In the genomic region with DNA sequence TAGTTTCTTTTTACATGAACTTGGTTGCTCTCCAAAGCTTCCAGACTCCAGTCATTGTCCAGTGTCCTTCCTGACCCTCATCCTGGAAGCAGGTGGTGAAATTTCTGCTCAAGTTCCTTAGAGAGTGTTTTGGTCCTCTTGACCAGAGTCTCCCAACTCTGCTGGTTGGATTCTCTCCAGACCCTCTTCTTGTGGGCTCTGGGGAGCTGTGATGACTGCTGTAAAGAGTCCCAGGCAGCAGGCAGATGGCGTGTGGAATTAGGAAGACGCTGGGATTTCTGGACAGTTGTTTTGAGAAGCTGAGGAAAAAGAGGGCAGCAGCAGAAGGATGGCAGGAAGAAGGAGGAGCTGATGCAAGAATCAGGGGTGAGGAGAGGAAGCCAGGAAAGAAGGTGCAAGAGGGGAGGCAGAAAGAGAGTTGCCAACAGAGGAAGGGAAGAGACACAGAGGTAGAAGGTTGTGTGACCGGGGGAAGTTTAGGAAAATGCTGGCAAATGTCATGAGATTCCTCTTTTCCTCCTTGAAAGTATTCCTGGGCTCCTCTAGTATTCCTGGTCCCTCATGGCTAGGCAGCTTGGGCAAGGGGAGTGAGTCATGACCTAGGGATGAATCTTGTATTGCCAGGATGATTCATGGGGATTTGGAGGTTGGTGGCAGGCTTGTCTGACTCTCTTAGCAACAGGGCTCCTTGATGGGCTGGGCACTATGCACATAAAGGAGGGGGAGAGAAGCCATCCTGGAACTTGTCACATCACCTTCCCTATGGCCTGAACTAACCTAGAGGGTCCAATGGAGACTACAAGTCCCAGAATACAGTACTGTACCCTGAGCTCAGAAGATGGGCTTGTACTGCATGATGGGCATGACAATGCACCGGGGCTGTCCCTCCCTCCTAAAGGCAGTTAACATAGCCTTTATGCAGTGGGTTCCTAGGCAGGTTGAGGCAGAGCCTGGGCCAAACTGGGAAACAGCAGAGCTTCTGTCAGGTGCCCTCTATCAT, we compare ENCODE assay signal across 13 cellular contexts. TPM values are rescaled to one million over a fixed set of nuclear protein-coding genes. Genes with fewer than 3 reads are reported as not detected.
DNase-seq lines count a peak whose midpoint lies in the region; ATAC-seq and TF ChIP-seq lines count a peak whose summit lies in the region.
"Had no signal": no experiment of that assay in that cellular context is flagged by ENCODE, and none has a peak within 500 bp of the region (broad histone marks: within the 10 kb centered on the region; RNA-seq: fewer than 3 reads in every experiment).

No MANE protein-coding gene starts in this region.

- H3K27ac ChIP-seq in epithelial cell of prostate, result no peak overlapping the region
- peak overlapping the region; percentile 21 for H3K27ac ChIP-seq in smooth muscle cell (ENCODE audit: low read depth)
- H3K27ac ChIP-seq: stomach had no signal

- 34% methylated on average over 4 of the region's 4 CpGs for WGBS in smooth muscle cell (ENCODE audit: low lambda C conversion rate)

- H3K4me1 ChIP-seq in smooth muscle cell (ENCODE audit: low read depth), result peaks cover 21% of the 10 kb centered on the region

- no peaks in the 10 kb centered on the region for H3K9me3 ChIP-seq in smooth muscle cell (replicated peaks; ENCODE audit: low read depth)
- H3K9me3 ChIP-seq: stomach had no signal

- no peak overlapping the region for H3K4me3 Mint-ChIP-seq in natural killer cell treated with Interleukin-12 subunit alpha and Interleukin-12 subunit beta and Interleukin-15 and Interleukin-18, amount 100 ng/mL, for 72 hours
- H3K4me3 Mint-ChIP-seq: activated CD4-positive, alpha-beta memory T cell treated with anti-CD3 and anti-CD28 coated beads for 36 hours; endodermal cell had no signal

- H3F3A ChIP-seq in smooth muscle cell (ENCODE audit: low read depth), result no peaks in the 10 kb centered on the region

- H4K20me1 ChIP-seq in smooth muscle cell (ENCODE audit: low read depth), result peaks cover 6% of the 10 kb centered on the region

- no peaks in the 10 kb centered on the region for H3K4me1 Mint-ChIP-seq in natural killer cell treated with Interleukin-12 subunit alpha and Interleukin-12 subunit beta and Interleukin-15 and Interleukin-18, amount 100 ng/mL, for 72 hours (ENCODE audit: low read depth in 2 of 2)

- peak overlapping the region; percentile 29 for H3K4me2 ChIP-seq in smooth muscle cell

- H3K36me3 Mint-ChIP-seq in natural killer cell treated with Interleukin-12 subunit alpha and Interleukin-12 subunit beta and Interleukin-15 and Interleukin-18, amount 100 ng/mL, for 72 hours, result no peaks in the 10 kb centered on the region
- H3K36me3 Mint-ChIP-seq: activated CD4-positive, alpha-beta memory T cell treated with anti-CD3 and anti-CD28 coated beads for 36 hours had no signal

- H3K9me3 Mint-ChIP-seq in natural killer cell treated with Interleukin-12 subunit alpha and Interleukin-12 subunit beta and Interleukin-15 and Interleukin-18, amount 100 ng/mL, for 72 hours, result no peaks in the 10 kb centered on the region
- H3K9me3 Mint-ChIP-seq: activated CD4-positive, alpha-beta memory T cell treated with anti-CD3 and anti-CD28 coated beads for 36 hours; endodermal cell had no signal

- H2AFZ ChIP-seq in smooth muscle cell (ENCODE audit: low read depth), result no peak overlapping the region

- peaks cover 29% of the 10 kb centered on the region for H3K27me3 ChIP-seq in smooth muscle cell (ENCODE audit: low read depth)

- no peaks in the 10 kb centered on the region for H3K79me2 ChIP-seq in smooth muscle cell (ENCODE audit: low read depth)

- no peak for ATAC-seq in natural killer cell treated with Interleukin-12 subunit alpha and Interleukin-12 subunit beta and Interleukin-15 and Interleukin-18, amount 100 ng/mL, for 72 hours
- no peak for ATAC-seq in GM21717 (IDR thresholded peaks at IDR 0.05; ENCODE audit: unreplicated experiment)

- H3K36me3 ChIP-seq in smooth muscle cell (ENCODE audit: low read depth), result no peaks in the 10 kb centered on the region
- H3K36me3 ChIP-seq: stomach had no signal

- no peak overlapping the region for H3K27ac Mint-ChIP-seq in natural killer cell treated with Interleukin-12 subunit alpha and Interleukin-12 subunit beta and Interleukin-15 and Interleukin-18, amount 100 ng/mL, for 72 hours
- H3K27ac Mint-ChIP-seq: activated CD4-positive, alpha-beta memory T cell treated with anti-CD3 and anti-CD28 coated beads for 36 hours; endodermal cell had no signal

- H3K4me3 ChIP-seq in smooth muscle cell, result no peak overlapping the region
- H3K4me3 ChIP-seq: stomach had no signal

- TF ChIP-seq CTCF in smooth muscle cell (IDR thresholded peaks at IDR 0.05; ENCODE audit: borderline replicate concordance, insufficient read depth, poor library complexity, severe bottlenecking), result no peak

- H3K27me3 Mint-ChIP-seq in natural killer cell treated with Interleukin-12 subunit alpha and Interleukin-12 subunit beta and Interleukin-15 and Interleukin-18, amount 100 ng/mL, for 72 hours, result peaks cover 39 to 41% of the 10 kb centered on the region in 2 donors

- DNase-seq in NCI-H146 (lab: John Stamatoyannopoulos, UW) (peak; percentile 17), NCI-H146 treated with DMSO at 0.1 percent for 48 hours (lab: John Stamatoyannopoulos, UW; ENCODE audit: unreplicated experiment) (no peak), NCI-H69 (lab: John Stamatoyannopoulos, UW) (peak; percentile 83), epithelial cell of prostate (ENCODE audit: low read depth, low spot score) (peak; percentile 53), smooth muscle cell (lab: John Stamatoyannopoulos, UW; ENCODE audit: unreplicated experiment) (no peak), foreskin melanocyte (no peak)
- no peak for DNase-seq in natural killer cell treated with Interleukin-12 subunit alpha and Interleukin-12 subunit beta and Interleukin-15 and Interleukin-18, amount 100 ng/mL, for 72 hours (ENCODE audit: low spot score)
- DNase-seq: activated CD4-positive, alpha-beta memory T cell treated with anti-CD3 and anti-CD28 coated beads for 36 hours; endodermal cell; NCI-H2107; stimulated activated CD4-positive, alpha-beta T cell treated with anti-CD3 and anti-CD28 coated beads, Interleukin-1b, Interleukin-23, amount 100 ng/mL, for 48 hours; stomach had no signal

- H3K9ac ChIP-seq in smooth muscle cell (ENCODE audit: low read depth), result no peak overlapping the region

RNA-seq across cellular contexts. Expression of a gene that starts 1.9 kb away (rescaled TPM):
- not detected in 2 replicates for total RNA-seq in smooth muscle cell
- 0.64 TPM in 1 of 2 replicates, not detected in the other for polyA plus RNA-seq in smooth muscle cell
- total RNA-seq in natural killer cell treated with Interleukin-12 subunit alpha and Interleukin-12 subunit beta and Interleukin-15 and Interleukin-18, amount 100 ng/mL, for 72 hours, result not detected
- total RNA-seq: activated CD4-positive, alpha-beta memory T cell treated with anti-CD3 and anti-CD28 coated beads for 36 hours had no signal

RNA-seq across cellular contexts. Expression of a gene that starts 35.2 kb away (rescaled TPM):
- total RNA-seq in smooth muscle cell, result 0.63 and 0.94 TPM in 2 replicates
- polyA plus RNA-seq in smooth muscle cell, result 1.3 and 1.9 TPM in 2 replicates
- 1 to 10 TPM; 3.2 to 5.0 TPM for total RNA-seq in natural killer cell treated with Interleukin-12 subunit alpha and Interleukin-12 subunit beta and Interleukin-15 and Interleukin-18, amount 100 ng/mL, for 72 hours

RNA-seq across cellular contexts. Expression of a gene that starts 56.4 kb away (rescaled TPM):
- total RNA-seq in smooth muscle cell, result 17.8 and 18.9 TPM in 2 replicates
- 12.2 and 14.0 TPM in 2 replicates for polyA plus RNA-seq in smooth muscle cell
- total RNA-seq in natural killer cell treated with Interleukin-12 subunit alpha and Interleukin-12 subunit beta and Interleukin-15 and Interleukin-18, amount 100 ng/mL, for 72 hours, result 10 to 100 TPM; 68.0 to 72.2 TPM

Comparison
In these comparisons a context has a peak if more than half of its experiments do, and no peak if none do; other contexts are left out.
1. DNase-seq: peak in NCI-H146 (single experiment), NCI-H69 (single experiment) and epithelial cell of prostate (single experiment); none in NCI-H146 treated with DMSO at 0.1 percent for 48 hours (single experiment), smooth muscle cell (single experiment), natural killer cell treated with Interleukin-12 subunit alpha and Interleukin-12 subunit beta and Interleukin-15 and Interleukin-18, amount 100 ng/mL, for 72 hours (single experiment) and foreskin melanocyte (single experiment).